Comparison of ENCODE assay signal across 34 cellular contexts in genomic region chr5:148711843-148712454, GRCh38. TPM values are rescaled to one million over a fixed set of nuclear protein-coding genes. Genes with fewer than 3 reads are reported as not detected.
"Had no signal": no experiment of that assay in that cellular context is flagged by ENCODE, and none has a peak within 500 bp of the region (broad histone marks: within the 10 kb centered on the region; RNA-seq: fewer than 3 reads in every experiment).

No MANE protein-coding gene starts in this region.

- H3K4me3 ChIP-seq: coronary artery, dorsolateral prefrontal cortex, esophagus muscularis mucosa had no signal

- H3K27me3 ChIP-seq: dorsolateral prefrontal cortex, esophagus muscularis mucosa had no signal

- H3K36me3 ChIP-seq: esophagus muscularis mucosa, WERI-Rb-1 had no signal

- ATAC-seq: activated CD4-positive, CD25-positive, alpha-beta regulatory T cell treated with anti-CD3 and anti-CD28 coated beads, Interleukin-2, amount 50 U/mL, for 24 hours; activated CD8-positive, alpha-beta T cell treated with anti-CD3 and anti-CD28 coated beads for 36 hours; activated naive CD4-positive, alpha-beta T cell treated with anti-CD3 and anti-CD28 coated beads, Interleukin-2, amount 50 U/mL, for 72 hours; T-helper 17 cell had no signal

- DNase-seq: activated B cell treated with CpG ODN at 0.5 μM for 24 hours; activated CD4-positive, alpha-beta T cell treated with anti-CD3 and anti-CD28 coated beads for 48 hours; activated CD4-positive, alpha-beta T cell treated with anti-CD3 and anti-CD28 coated beads, Interleukin-2, amount 50 U/mL, for 1 hour; activated CD4-positive, alpha-beta T cell treated with anti-CD3 and anti-CD28 coated beads, Interleukin-2, amount 50 U/mL, for 48 hours; activated CD8-positive, alpha-beta memory T cell treated with anti-CD3 and anti-CD28 coated beads for 24 hours; activated CD8-positive, alpha-beta memory T cell treated with anti-CD3 and anti-CD28 coated beads, Interleukin-2, amount 50 U/mL, for 4 hours; activated CD8-positive, alpha-beta T cell treated with anti-CD3 and anti-CD28 coated beads for 36 hours; activated gamma-delta T cell; activated naive CD4-positive, alpha-beta T cell; activated naive CD4-positive, alpha-beta T cell treated with anti-CD3 and anti-CD28 coated beads, Interleukin-2, amount 10 ng/mL, durations not matched to agents 7 days and 5 days; activated naive CD8-positive, alpha-beta T cell treated with anti-CD3 and anti-CD28 coated beads, Interleukin-2, amount 10 ng/mL, durations not matched to agents 7 days and 5 days; activated T-cell treated with anti-CD3 and anti-CD28 coated beads, Interleukin-2, amount 50 U/mL, for 1 hour; activated T-cell treated with anti-CD3 and anti-CD28 coated beads, Interleukin-2, amount 50 U/mL, for 48 hours; amniotic stem cell; anterior cingulate cortex; central memory CD4-positive, alpha-beta T cell; dorsolateral prefrontal cortex; effector memory CD4-positive, alpha-beta T cell; endodermal cell; erythroblast; foreskin fibroblast; head of caudate nucleus; T-helper 1 cell; T-helper 17 cell; T1000; WERI-Rb-1 had no signal

- H3K9me3 ChIP-seq: esophagus muscularis mucosa had no signal

- H3K27ac ChIP-seq: coronary artery, dorsolateral prefrontal cortex, esophagus muscularis mucosa, WERI-Rb-1 had no signal

RNA-seq across cellular contexts. Expression of gene HTR4, which starts 57.6 kb away (rescaled TPM):
- total RNA-seq: activated B cell treated with CpG ODN at 0.5 μM for 24 hours; activated CD8-positive, alpha-beta T cell treated with anti-CD3 and anti-CD28 coated beads for 36 hours; activated naive CD4-positive, alpha-beta T cell treated with anti-CD3 and anti-CD28 coated beads, Interleukin-2, amount 50 U/mL, for 72 hours; activated naive CD8-positive, alpha-beta T cell treated with anti-CD3 and anti-CD28 coated beads, Interleukin-2, amount 10 ng/mL, durations not matched to agents 7 days and 5 days; activated T-helper 1 cell treated with anti-CD3 and anti-CD28 coated beads, Interleukin-12 subunit alpha, Interleukin-12 subunit beta, Interleukin-2, Interleukin-4 antibody, amounts not matched to agents 30 ng/mL and 10 ng/mL and 1 ng/mL, durations not matched to agents 14 hours and 24 hours and 36 hours; activated T-helper 2 cell treated with anti-CD3 and anti-CD28 coated beads, Interferon-gamma antibody, Interleukin-2, Interleukin-4, amounts not matched to agents 10 μg/mL and 5 μg/mL and 100 μg/mL, durations not matched to agents 14 hours and 24 hours and 36 hours; astrocyte; endodermal cell; T-helper 17 cell had no signal
- polyA plus RNA-seq: adipose tissue had no signal
